Comparison of ENCODE assay signal across 11 cellular contexts in the genomic region with DNA sequence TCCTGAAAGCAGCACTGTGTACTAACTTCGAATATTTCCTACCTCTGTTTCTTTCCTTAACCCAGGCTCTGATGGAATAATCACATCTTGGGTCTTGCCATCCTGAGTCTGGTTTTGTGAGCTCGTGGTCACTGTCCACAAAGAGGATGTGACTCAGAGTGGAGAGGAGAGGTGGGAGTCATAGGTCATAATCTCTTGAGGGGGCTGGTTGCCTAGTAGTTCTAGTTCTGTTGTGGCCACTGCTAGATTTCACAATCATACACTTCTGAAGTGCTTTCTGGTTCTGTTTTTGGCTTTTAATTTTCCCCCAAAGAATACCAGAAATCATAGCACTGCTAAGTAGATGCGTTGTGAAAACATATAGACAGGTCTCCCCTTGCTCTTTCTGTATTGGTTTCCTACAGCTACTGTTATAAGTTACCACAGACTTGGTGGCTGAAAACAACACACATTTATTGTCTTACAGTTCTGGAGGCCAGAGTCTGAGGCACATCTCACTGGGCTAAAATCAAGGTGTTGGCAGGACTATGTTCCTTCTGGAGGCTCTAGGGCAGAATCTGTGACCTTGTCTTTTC.
DNase-seq lines count a peak whose midpoint lies in the region; ATAC-seq and TF ChIP-seq lines count a peak whose summit lies in the region.
"Had no signal": no experiment of that assay in that cellular context is flagged by ENCODE, and none has a peak within 500 bp of the region (broad histone marks: within the 10 kb centered on the region; RNA-seq: fewer than 3 reads in every experiment).

No MANE protein-coding gene starts in this region.

- no peak overlapping the region for H3K27ac ChIP-seq in left lung
- H3K27ac ChIP-seq in foreskin keratinocyte: no peak overlapping the region

- H3K36me3 ChIP-seq in left lung: no peaks in the 10 kb centered on the region
- H3K36me3 ChIP-seq: HAP-1 had no signal

- DNase-seq in CD1c-positive myeloid dendritic cell (ENCODE audit: extremely low spot score) (peak; percentile 91), SKM-1 (lab: John Stamatoyannopoulos, UW; ENCODE audit: unreplicated experiment) (peak; percentile 85), left lung (no peak), foreskin keratinocyte (no peak)
- no peak for DNase-seq in activated T-helper 2 cell treated with anti-CD3 and anti-CD28 coated beads, Interferon-gamma antibody, Interleukin-2, Interleukin-4, amounts not matched to agents 10 μg/mL and 5 μg/mL and 100 μg/mL, durations not matched to agents 14 hours and 24 hours and 36 hours (ENCODE audit: low spot score)
- no peak for DNase-seq in activated CD8-positive, alpha-beta memory T cell treated with anti-CD3 and anti-CD28 coated beads for 24 hours
- DNase-seq: activated CD4-positive, alpha-beta T cell treated with anti-CD3 and anti-CD28 coated beads, Interleukin-2, amount 50 U/mL, for 4 hours; DMS79 treated with DMSO at 0.1 percent for 48 hours had no signal

- H3K4me1 Mint-ChIP-seq in activated T-helper 2 cell treated with anti-CD3 and anti-CD28 coated beads, Interferon-gamma antibody, Interleukin-2, Interleukin-4, amounts not matched to agents 10 μg/mL and 5 μg/mL and 100 μg/mL, durations not matched to agents 14 hours and 24 hours and 36 hours (ENCODE audit: low read depth): no peaks in the 10 kb centered on the region

- intact Hi-C loops in left lung (cut with DNase I): no loop called here
- intact Hi-C loops in activated T-helper 2 cell treated with anti-CD3 and anti-CD28 coated beads, Interferon-gamma antibody, Interleukin-2, Interleukin-4, amounts not matched to agents 10 μg/mL and 5 μg/mL and 100 μg/mL, durations not matched to agents 14 hours and 24 hours and 36 hours (cut with micrococcal nuclease): no loop called here

- TF ChIP-seq CTCF in left lung (IDR thresholded peaks at IDR 0.05): no peak
- TF ChIP-seq CTCF in foreskin keratinocyte (conservative IDR thresholded peaks at IDR 0.05): no peak

- H3K4me1 ChIP-seq in left lung (no peaks in the 10 kb centered on the region), foreskin keratinocyte (no peaks in the 10 kb centered on the region)
- H3K4me1 ChIP-seq: HAP-1 had no signal

- H3K27me3 Mint-ChIP-seq in activated T-helper 2 cell treated with anti-CD3 and anti-CD28 coated beads, Interferon-gamma antibody, Interleukin-2, Interleukin-4, amounts not matched to agents 10 μg/mL and 5 μg/mL and 100 μg/mL, durations not matched to agents 14 hours and 24 hours and 36 hours (ENCODE audit: low read depth): peaks cover 2% of the 10 kb centered on the region

- no peaks in the 10 kb centered on the region for H3K36me3 Mint-ChIP-seq in activated T-helper 2 cell treated with anti-CD3 and anti-CD28 coated beads, Interferon-gamma antibody, Interleukin-2, Interleukin-4, amounts not matched to agents 10 μg/mL and 5 μg/mL and 100 μg/mL, durations not matched to agents 14 hours and 24 hours and 36 hours (ENCODE audit: low read depth)

- no peak overlapping the region for H3K4me3 ChIP-seq in left lung
- H3K4me3 ChIP-seq: HAP-1 had no signal

- no peaks in the 10 kb centered on the region for H3K9me3 Mint-ChIP-seq in activated T-helper 2 cell treated with anti-CD3 and anti-CD28 coated beads, Interferon-gamma antibody, Interleukin-2, Interleukin-4, amounts not matched to agents 10 μg/mL and 5 μg/mL and 100 μg/mL, durations not matched to agents 14 hours and 24 hours and 36 hours

- no peaks in the 10 kb centered on the region for H3K9me3 ChIP-seq in left lung
- H3K9me3 ChIP-seq: HAP-1 had no signal

- peak; percentile 57 for ATAC-seq in HG02678 (IDR thresholded peaks at IDR 0.05; ENCODE audit: unreplicated experiment)
- ATAC-seq in left lung: peak; percentile 79
- ATAC-seq in foreskin keratinocyte: no peak
- no peak for ATAC-seq in GM21737 (IDR thresholded peaks at IDR 0.05; ENCODE audit: unreplicated experiment)

- H3K27me3 ChIP-seq in left lung (no peaks in the 10 kb centered on the region), foreskin keratinocyte (peaks cover 21% of the 10 kb centered on the region)

- no peak overlapping the region for H3K27ac Mint-ChIP-seq in activated T-helper 2 cell treated with anti-CD3 and anti-CD28 coated beads, Interferon-gamma antibody, Interleukin-2, Interleukin-4, amounts not matched to agents 10 μg/mL and 5 μg/mL and 100 μg/mL, durations not matched to agents 14 hours and 24 hours and 36 hours

- H3K4me3 Mint-ChIP-seq in activated T-helper 2 cell treated with anti-CD3 and anti-CD28 coated beads, Interferon-gamma antibody, Interleukin-2, Interleukin-4, amounts not matched to agents 10 μg/mL and 5 μg/mL and 100 μg/mL, durations not matched to agents 14 hours and 24 hours and 36 hours (ENCODE audit: low read depth): no peak overlapping the region

Comparison
In these comparisons a context has a peak if more than half of its experiments do, and no peak if none do; other contexts are left out.
1. DNase-seq: peak in CD1c-positive myeloid dendritic cell (single experiment) and SKM-1 (single experiment); none in left lung (0 of 2), activated T-helper 2 cell treated with anti-CD3 and anti-CD28 coated beads, Interferon-gamma antibody, Interleukin-2, Interleukin-4, amounts not matched to agents 10 μg/mL and 5 μg/mL and 100 μg/mL, durations not matched to agents 14 hours and 24 hours and 36 hours (single experiment), foreskin keratinocyte (0 of 2) and activated CD8-positive, alpha-beta memory T cell treated with anti-CD3 and anti-CD28 coated beads for 24 hours (single experiment).
2. ATAC-seq: peak in HG02678 (single experiment) and left lung (single experiment); none in foreskin keratinocyte (single experiment) and GM21737 (single experiment).